18 cellular contexts compared by ENCODE assay signal in genomic region chr1:220577926-220578325, GRCh38. TPM values are rescaled to one million over a fixed set of nuclear protein-coding genes. Genes with fewer than 3 reads are reported as not detected.
A peak's percentile ranks its signal among the peaks of the same experiment; 100 is the strongest.
DNase-seq lines count a peak whose midpoint lies in the region; ATAC-seq and TF ChIP-seq lines count a peak whose summit lies in the region.
"Had no signal": no experiment of that assay in that cellular context is flagged by ENCODE, and none has a peak within 500 bp of the region (broad histone marks: within the 10 kb centered on the region; RNA-seq: fewer than 3 reads in every experiment).

No MANE protein-coding gene starts in this region.

- dilution Hi-C loops in mammary epithelial cell (cut with HindIII; ENCODE audit: low sequenced_read_pairs) = no loop called here

- H3K9me3 ChIP-seq in mammary epithelial cell (replicated peaks; ENCODE audit: insufficient read depth, low read length) (no peaks in the 10 kb centered on the region), BE2C (no peaks in the 10 kb centered on the region)

- CTCF ChIA-PET in MCF 10A (lab: Yijun Ruan, JAX) (interaction anchor here (0.5 to 1.3 kb wide), 5 partner anchors 12 to 241 kb away, joined by 3 to 7 read pairs (median 4); no protein-coding TSS in a partner anchor), mammary epithelial cell (lab: Charles Lee; ENCODE audit: low non-redundant PET) (no interaction called here)

- TF ChIP-seq CTCF in MCF 10A (IDR thresholded peaks at IDR 0.05; ENCODE audit: unreplicated experiment) (no peak), mammary epithelial cell (conservative IDR thresholded peaks at IDR 0.05 in 1 of 2, IDR thresholded peaks at IDR 0.05 in 1 of 2; ENCODE audit: extremely low read depth in 1 of 2, insufficient read depth in 1 of 2, low read depth in 1 of 2, low read length in 2 of 2) (no peak), epithelial cell of esophagus (IDR thresholded peaks at IDR 0.05; ENCODE audit: insufficient read depth, low read depth, low read length, missing control alignments) (no peak), BE2C (IDR thresholded peaks at IDR 0.05; ENCODE audit: low read depth, low read length) (no peak)

- DNase-seq in MCF 10A (ENCODE audit: unreplicated experiment) (peak; percentile 11), mammary epithelial cell (no peak), epithelial cell of esophagus (ENCODE audit: low read depth) (peak; percentile 50), BE2C (no peak)
- DNase-seq: CD4-positive, alpha-beta T cell; CD8-positive, alpha-beta memory T cell; DMS79 treated with DMSO at 0.1 percent for 48 hours; GF-D8; GOT3; HFFc6 had no signal

- in situ Hi-C loops in mammary epithelial cell (cut with MboI; ENCODE audit: low sequenced_read_pairs in 2 of 2) = no loop called here

- H3K27me3 Mint-ChIP-seq in MCF 10A (ENCODE audit: insufficient read depth, unreplicated experiment) = no peaks in the 10 kb centered on the region
- H3K27me3 Mint-ChIP-seq: B cell had no signal

- H3K27me3 ChIP-seq in mammary epithelial cell (ENCODE audit: insufficient read depth, low read length) = no peaks in the 10 kb centered on the region
- H3K27me3 ChIP-seq in BE2C = no peaks in the 10 kb centered on the region
- H3K27me3 ChIP-seq: BLaER1 treated with 17β-estradiol and CSF1 and Interleukin-3, amounts not matched to agents 10 nM and 100 nM had no signal

- POLR2A ChIA-PET in MCF 10A (lab: Yijun Ruan, JAX) = interaction anchor here (0.6 to 1.8 kb wide), 5 partner anchors 9 to 297 kb away, joined by 3 to 4 read pairs (median 3); no protein-coding TSS in a partner anchor

- H3K4me3 Mint-ChIP-seq in MCF 10A (ENCODE audit: unreplicated experiment) = no peak overlapping the region
- H3K4me3 Mint-ChIP-seq: B cell; CD14-positive monocyte; CD4-positive, alpha-beta T cell; CD8-positive, alpha-beta memory T cell; HFFc6 had no signal

- ATAC-seq in esophagus mucosa (peak; percentile 31), HG02759 (IDR thresholded peaks at IDR 0.05; ENCODE audit: unreplicated experiment) (no peak)

- H3K27ac ChIP-seq in mammary epithelial cell (ENCODE audit: insufficient read depth, low read depth, low read length) = no peak overlapping the region
- H3K27ac ChIP-seq: 22Rv1; BLaER1 treated with 17β-estradiol and CSF1 and Interleukin-3, amounts not matched to agents 10 nM and 100 nM had no signal

- H2AFZ ChIP-seq in mammary epithelial cell (ENCODE audit: low read depth, low read length) = no peak overlapping the region

- peaks cover 12% of the 10 kb centered on the region for H3K4me1 Mint-ChIP-seq in MCF 10A (ENCODE audit: insufficient read depth, unreplicated experiment)
- H3K4me1 Mint-ChIP-seq: B cell; CD14-positive monocyte; CD8-positive, alpha-beta memory T cell had no signal

- intact Hi-C loops in MCF 10A (cut with micrococcal nuclease) = no loop called here
- intact Hi-C loops in mammary epithelial cell (cut with micrococcal nuclease) = no loop called here

- H3K4me3 ChIP-seq in mammary epithelial cell (replicated peaks in 1 of 3; ENCODE audit: insufficient read depth in 1 of 3, low read depth in 2 of 3, low read length in 3 of 3) (no peak overlapping the region), epithelial cell of esophagus (ENCODE audit: low read length) (no peak overlapping the region), BE2C (ENCODE audit: low read depth, low read length) (no peak overlapping the region)
- H3K4me3 ChIP-seq: BLaER1 treated with 17β-estradiol and CSF1 and Interleukin-3, amounts not matched to agents 10 nM and 100 nM; HAP-1 had no signal

- H4K20me1 ChIP-seq in mammary epithelial cell (ENCODE audit: insufficient read depth, low read length) = no peaks in the 10 kb centered on the region
- H4K20me1 ChIP-seq: BLaER1 treated with 17β-estradiol and CSF1 and Interleukin-3, amounts not matched to agents 10 nM and 100 nM had no signal

- H3K36me3 Mint-ChIP-seq in MCF 10A (ENCODE audit: insufficient read depth, unreplicated experiment) = no peaks in the 10 kb centered on the region
- H3K36me3 Mint-ChIP-seq: CD14-positive monocyte; CD8-positive, alpha-beta memory T cell had no signal

- BruUV-seq in MCF 10A (replicated peaks; lab: Mats Ljungman, UMichigan) (no TSS peak), mammary epithelial cell (replicated peaks; lab: Mats Ljungman, UMichigan) (no TSS peak)

- no peak overlapping the region for H3K9ac ChIP-seq in mammary epithelial cell (ENCODE audit: insufficient read depth, low read length)
- H3K9ac ChIP-seq: BLaER1 treated with 17β-estradiol and CSF1 and Interleukin-3, amounts not matched to agents 10 nM and 100 nM had no signal

- H3K4me1 ChIP-seq in mammary epithelial cell (ENCODE audit: insufficient read depth, low read length) (no peaks in the 10 kb centered on the region), BE2C (no peaks in the 10 kb centered on the region)
- H3K4me1 ChIP-seq: HAP-1 had no signal

- WGBS in mammary epithelial cell (ENCODE audit: low coverage, missing lambda C conversion rate) = 100% methylated on average over 1 of the region's 1 CpG

- H3K79me2 ChIP-seq in mammary epithelial cell (ENCODE audit: insufficient read depth, low read length) = peaks cover 9% of the 10 kb centered on the region

- peaks cover 5% of the 10 kb centered on the region for H3K36me3 ChIP-seq in mammary epithelial cell (ENCODE audit: insufficient read depth, low read length)
- H3K36me3 ChIP-seq in BE2C = no peaks in the 10 kb centered on the region
- H3K36me3 ChIP-seq: HAP-1 had no signal

- H3K4me2 ChIP-seq in mammary epithelial cell (ENCODE audit: insufficient read depth, low read depth, low read length) = no peak overlapping the region
- H3K4me2 ChIP-seq: BLaER1 treated with 17β-estradiol and CSF1 and Interleukin-3, amounts not matched to agents 10 nM and 100 nM had no signal

- peaks cover 22% of the 10 kb centered on the region for H3K9me3 Mint-ChIP-seq in MCF 10A (ENCODE audit: unreplicated experiment)

- H3K27ac Mint-ChIP-seq in MCF 10A (ENCODE audit: low read depth, unreplicated experiment) = no peak overlapping the region
- H3K27ac Mint-ChIP-seq: B cell; CD14-positive monocyte; CD4-positive, alpha-beta T cell; CD8-positive, alpha-beta memory T cell; HFFc6 had no signal

RNA-seq across cellular contexts. Expression of gene MARK1, which starts 50.0 kb away (rescaled TPM):
- total RNA-seq in MCF 10A (2022) (7.5 and 12.9 TPM in 2 replicates), mammary epithelial cell (10 to 100 TPM in 1 of 2 donors, 1 to 10 TPM in 1; 9.3 to 14.7 TPM), esophagus mucosa (6.1 TPM)
- polyA plus RNA-seq in mammary epithelial cell = 5.0 TPM
- 5.9 TPM for polyA minus RNA-seq in mammary epithelial cell
- not detected for polyA plus RNA-seq in BE2C (2012; ENCODE audit: insufficient read depth, insufficient read length, low read depth)
- total RNA-seq: CD4-positive, alpha-beta T cell; HFFc6 had no signal
- polyA plus RNA-seq: AG04450; CD14-positive monocyte; CD8-positive, alpha-beta memory T cell had no signal

Comparison
In these comparisons a context has a peak if more than half of its experiments do, and no peak if none do; other contexts are left out.
1. DNase-seq: peak in MCF 10A (single experiment) and epithelial cell of esophagus (single experiment); none in mammary epithelial cell (single experiment) and BE2C (single experiment).